ENCODE assay signal across 11 cellular contexts in genomic region chr2:196241175-196241574, GRCh38.
DNase-seq lines count a peak whose midpoint lies in the region; ATAC-seq, FAIRE-seq and TF ChIP-seq lines count a peak whose summit lies in the region.
"Had no signal": no experiment of that assay in that cellular context is flagged by ENCODE, and none has a peak within 500 bp of the region (broad histone marks: within the 10 kb centered on the region; RNA-seq: fewer than 3 reads in every experiment).

No MANE protein-coding gene starts in this region.

- no peak for FAIRE-seq in K562 (lab: Jason Lieb, UNC)

- no peaks in the 10 kb centered on the region for H3K36me3 ChIP-seq in GM06990 (ENCODE audit: control insufficient read depth, insufficient read depth, low read length)
- H3K36me3 ChIP-seq in Karpas-422 (ENCODE audit: insufficient read depth, low read length): no peaks in the 10 kb centered on the region
- no peaks in the 10 kb centered on the region for H3K36me3 ChIP-seq in K562 (ENCODE audit: control insufficient read depth, insufficient read depth, low read length)
- H3K36me3 ChIP-seq in trophoblast cell (ENCODE audit: control insufficient read depth in 1 of 2, insufficient read depth in 2 of 2, low read length in 2 of 2): no peaks in the 10 kb centered on the region
- H3K36me3 ChIP-seq in HAP-1 (replicated peaks): no peaks in the 10 kb centered on the region
- H3K36me3 ChIP-seq: brain microvascular endothelial cell had no signal

- POLR2A ChIA-PET in K562 (lab: Yijun Ruan, JAX): interaction anchor here (0.5 to 1.3 kb wide), 2 partner anchors 11 to 60 kb away, joined by 3 to 5 read pairs; no protein-coding TSS in a partner anchor

- H2BK5ac ChIP-seq in trophoblast cell (ENCODE audit: low read depth, low read length, poor library complexity): no peak overlapping the region

- H4K12ac ChIP-seq in trophoblast cell (ENCODE audit: low read depth, low read length): no peak overlapping the region

- H4K20me1 ChIP-seq in Karpas-422 (ENCODE audit: insufficient read depth, low read depth, low read length) (no peaks in the 10 kb centered on the region), K562 (replicated peaks; ENCODE audit: control insufficient read depth, insufficient read depth, low read length) (no peaks in the 10 kb centered on the region)

- DNase-seq in GM06990 (ENCODE audit: extremely low read depth, insufficient read length): peak; percentile 35
- peak; percentile 79 for DNase-seq in Karpas-422
- no peak for DNase-seq in K562 (ENCODE audit: extremely low read depth in 1 of 4, low spot score in 3 of 4)
- DNase-seq in trophoblast cell: no peak
- DNase-seq in HAP-1 (ENCODE audit: low spot score in 2 of 2): no peak
- DNase-seq in DMS53 treated with DMSO at 0.1 percent for 48 hours (lab: John Stamatoyannopoulos, UW; ENCODE audit: unreplicated experiment): no peak
- DNase-seq: brain microvascular endothelial cell, NCI-H345, retina had no signal

- ATAC-seq in K562 (peak; percentile 41), HG03571 (IDR thresholded peaks at IDR 0.05; ENCODE audit: unreplicated experiment) (no peak)

- TF ChIP-seq CTCF in GM06990 (IDR thresholded peaks at IDR 0.05; ENCODE audit: insufficient read depth, low read length, poor library complexity, severe bottlenecking): peak; percentile 22
- TF ChIP-seq CTCF in K562 (IDR thresholded peaks at IDR 0.05 in 2 of 3, conservative IDR thresholded peaks at IDR 0.05 in 1 of 3; ENCODE audit: insufficient read depth in 2 of 3, low read depth in 1 of 3, low read length in 3 of 3): no peak

- H2BK120ac ChIP-seq in trophoblast cell (ENCODE audit: insufficient read depth, low read length, poor library complexity): no peak overlapping the region

- no peak overlapping the region for H3K4me3 ChIP-seq in GM06990 (replicated peaks; ENCODE audit: low read depth, low read length)
- peak overlapping the region; percentile 50 for H3K4me3 ChIP-seq in Karpas-422 (ENCODE audit: low read length)
- no peak overlapping the region for H3K4me3 ChIP-seq in K562
- no peak overlapping the region for H3K4me3 ChIP-seq in trophoblast cell (ENCODE audit: low read depth, low read length)
- no peak overlapping the region for H3K4me3 ChIP-seq in HAP-1

- peak overlapping the region; percentile 97 for H3K27ac ChIP-seq in Karpas-422 (ENCODE audit: low read length)
- no peak overlapping the region for H3K27ac ChIP-seq in K562 (ENCODE audit: extremely low read depth, low read depth, low read length)
- H3K27ac ChIP-seq in trophoblast cell (ENCODE audit: low read depth, low read length): no peak overlapping the region
- H3K27ac ChIP-seq: KMS-11 had no signal

- H3K4ac ChIP-seq in trophoblast cell (ENCODE audit: low read depth, low read length): no peak overlapping the region

- no peak overlapping the region for H3K18ac ChIP-seq in trophoblast cell (ENCODE audit: low read length)

- WGBS in K562 (ENCODE audit: insufficient coverage, low coverage, missing lambda C conversion rate): 53% methylated on average over 3 of the region's 3 CpGs
- no CpG with 5 or more reads among the region's 3 CpGs for WGBS in trophoblast cell (ENCODE audit: extremely low coverage, insufficient coverage, insufficient read length)

- peak overlapping the region; percentile 78 for H3K4me2 ChIP-seq in Karpas-422 (ENCODE audit: low read depth, low read length, poor library complexity, severe bottlenecking)
- no peak overlapping the region for H3K4me2 ChIP-seq in K562 (ENCODE audit: insufficient read depth, low read length)
- no peak overlapping the region for H3K4me2 ChIP-seq in trophoblast cell (ENCODE audit: low read length)
- H3K4me2 ChIP-seq: KMS-11 had no signal

- no peak overlapping the region for H3K14ac ChIP-seq in trophoblast cell (ENCODE audit: low read length)

- H3K9ac ChIP-seq in Karpas-422 (ENCODE audit: low read length) (peak overlapping the region; percentile 70), K562 (ENCODE audit: insufficient read depth in 1 of 2, low read depth in 2 of 2, low read length in 2 of 2) (no peak overlapping the region), trophoblast cell (ENCODE audit: low read length) (no peak overlapping the region)
- H3K9ac ChIP-seq: KMS-11 had no signal

- H4K91ac ChIP-seq in trophoblast cell (ENCODE audit: low read depth, low read length): peak overlapping the region; percentile 32

- peaks cover 8% of the 10 kb centered on the region for H3K79me1 ChIP-seq in trophoblast cell (ENCODE audit: low read length)

- no peak for TF ChIP-seq EP300 in K562 (IDR thresholded peaks at IDR 0.05; ENCODE audit: low read length)

- in situ Hi-C loops in K562 (cut with MboI) (no loop called here), HAP-1 (cut with MboI; ENCODE audit: low sequenced_read_pairs) (no loop called here)

- peak overlapping the region; percentile 88 for H2BK12ac ChIP-seq in trophoblast cell (ENCODE audit: low read length)

- H3K23ac ChIP-seq in trophoblast cell (ENCODE audit: low read length): no peak overlapping the region

- H3K9me1 ChIP-seq in K562 (ENCODE audit: control insufficient read depth, insufficient read depth, low read length): no peaks in the 10 kb centered on the region

- intact Hi-C loops in K562 (cut with micrococcal nuclease): no loop called here

- TF ChIP-seq RAD21 in K562 (CRISPR knock-in tag; conservative IDR thresholded peaks at IDR 0.05 in 1 of 2, IDR thresholded peaks at IDR 0.05 in 1 of 2): 0 out of 4 replicates have a peak, but pooled peaks of 1 of the 2 experiments have one; percentile 17

- H2AFZ ChIP-seq in Karpas-422 (ENCODE audit: low read length): peak overlapping the region; percentile 24; the same call in 1 of the 2 replicates
- H2AFZ ChIP-seq in K562 (ENCODE audit: low read depth, low read length): no peak overlapping the region
- H2AFZ ChIP-seq in trophoblast cell (ENCODE audit: insufficient read depth, low read length, poor library complexity): no peak overlapping the region

- H3K27me3 ChIP-seq in GM06990 (replicated peaks; ENCODE audit: control insufficient read depth, insufficient read depth, low read length) (no peaks in the 10 kb centered on the region), Karpas-422 (ENCODE audit: low read length) (no peaks in the 10 kb centered on the region), K562 (ENCODE audit: control insufficient read depth in 2 of 2, insufficient read depth in 2 of 2, low read length in 2 of 2) (no peaks in the 10 kb centered on the region), trophoblast cell (ENCODE audit: insufficient read depth, low read length) (no peaks in the 10 kb centered on the region), HAP-1 (ENCODE audit: low read depth) (no peaks in the 10 kb centered on the region)
- H3K27me3 ChIP-seq: brain microvascular endothelial cell had no signal

- BruUV-seq in K562 (replicated peaks; lab: Mats Ljungman, UMichigan): no TSS peak

- CTCF ChIA-PET in K562 (lab: Yijun Ruan, JAX; ENCODE audit: low intra/inter-chr PET ratio): interaction anchor here (0.6 kb wide), 1 partner anchor 96 kb away, joined by 3 read pairs; no protein-coding TSS in a partner anchor

- H3K79me2 ChIP-seq in Karpas-422 (ENCODE audit: low read length) (no peaks in the 10 kb centered on the region), K562 (ENCODE audit: control insufficient read depth, insufficient read depth, low read length) (no peaks in the 10 kb centered on the region), trophoblast cell (ENCODE audit: control insufficient read depth, insufficient read depth, low read length, poor library complexity) (no peaks in the 10 kb centered on the region)

- no peaks in the 10 kb centered on the region for H3K9me2 ChIP-seq in Karpas-422 (replicated peaks; ENCODE audit: insufficient read depth, low read length)

- no peak overlapping the region for H4K8ac ChIP-seq in trophoblast cell (ENCODE audit: low read depth, low read length)

- no peaks in the 10 kb centered on the region for H3K9me3 ChIP-seq in Karpas-422 (ENCODE audit: low read length)
- H3K9me3 ChIP-seq in K562 (replicated peaks; ENCODE audit: control insufficient read depth, insufficient read depth, low read depth, low read length): no peaks in the 10 kb centered on the region; the same call in 1 of the 2 replicates
- no peaks in the 10 kb centered on the region for H3K9me3 ChIP-seq in trophoblast cell (ENCODE audit: insufficient read depth, low read depth, low read length)
- H3K9me3 ChIP-seq in HAP-1: no peaks in the 10 kb centered on the region

- H3K4me1 ChIP-seq in Karpas-422 (ENCODE audit: low read length) (peaks cover 43% of the 10 kb centered on the region), K562 (replicated peaks in 1 of 2; ENCODE audit: control insufficient read depth in 2 of 2, insufficient read depth in 2 of 2, low read length in 2 of 2) (peaks cover 0 to 16% of the 10 kb centered on the region in 2 experiments; a peak in 3 of 5 replicates), trophoblast cell (ENCODE audit: control insufficient read depth in 1 of 2, insufficient read depth in 2 of 2, low read length in 2 of 2) (peaks cover 10 to 15% of the 10 kb centered on the region in 2 experiments), HAP-1 (no peaks in the 10 kb centered on the region)

- TF ChIP-seq POLR2A in K562 (conservative IDR thresholded peaks at IDR 0.05): no peak

- peak overlapping the region; percentile 21 for H2AK5ac ChIP-seq in trophoblast cell (ENCODE audit: low read length)

TF ChIP-seq in K562, 482 proteins besides CTCF, POLR2A, EP300 and RAD21 (continues in another document):
- TF ChIP-seq SNIP1 (IDR thresholded peaks at IDR 0.05; ENCODE audit: low read depth): no peak
- TF ChIP-seq TCF7 (IDR thresholded peaks at IDR 0.05; ENCODE audit: borderline replicate concordance): no peak
- no peak for TF ChIP-seq EWSR1 (IDR thresholded peaks at IDR 0.05; ENCODE audit: borderline replicate concordance, low read depth, partially characterized antibody)
- TF ChIP-seq SIX5 (IDR thresholded peaks at IDR 0.05; ENCODE audit: borderline replicate concordance in 1 of 2, insufficient read depth in 1 of 2, low read depth in 1 of 2, low read length in 2 of 2): no peak
- no peak for TF ChIP-seq ATF6 (CRISPR knock-in tag; IDR thresholded peaks at IDR 0.05)
- TF ChIP-seq SRSF9 (IDR thresholded peaks at IDR 0.05; ENCODE audit: borderline replicate concordance, low read depth, low read length): no peak

Comparison
In these comparisons a context has a peak if more than half of its experiments do, and no peak if none do; other contexts are left out.
1. DNase-seq: peak in GM06990 (single experiment) and Karpas-422 (single experiment); none in K562 (0 of 4), trophoblast cell (0 of 2), HAP-1 (0 of 2) and DMS53 treated with DMSO at 0.1 percent for 48 hours (single experiment).